ENCODE assay signal across 11 cellular contexts in the genomic region with DNA sequence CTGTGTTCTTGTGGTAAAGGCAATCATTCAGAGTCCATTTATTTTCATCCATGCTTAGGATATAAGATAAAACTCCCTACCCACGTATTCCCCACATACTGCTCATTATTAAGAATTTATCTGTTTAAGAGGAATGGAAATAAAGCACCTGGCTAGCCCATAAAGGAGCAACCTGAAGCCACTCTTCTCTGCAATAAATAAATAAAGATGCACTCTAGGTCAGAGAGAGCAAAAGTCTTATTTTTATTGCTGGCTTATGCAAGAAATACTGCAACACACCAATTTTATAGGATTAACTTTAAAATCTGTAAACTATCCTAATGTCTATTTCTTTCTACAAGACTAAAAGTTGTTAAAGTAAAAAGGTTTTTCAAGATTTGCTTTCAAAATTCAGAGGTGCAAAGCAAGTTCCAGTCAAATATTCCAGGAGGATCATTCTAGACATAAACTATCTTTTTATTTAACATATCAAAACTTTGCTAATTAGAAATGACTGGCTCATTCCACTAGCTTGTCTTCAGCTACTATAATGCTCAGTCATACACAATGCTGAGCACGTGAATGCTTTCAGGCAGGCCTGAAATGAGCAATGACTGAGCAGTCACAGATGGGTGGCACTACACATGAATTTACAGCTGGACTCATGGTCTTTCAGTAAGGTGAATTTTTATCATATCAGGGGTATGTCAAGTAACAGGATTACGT. TPM values are rescaled to one million over a fixed set of nuclear protein-coding genes. Genes with fewer than 3 reads are reported as not detected.
DNase-seq lines count a peak whose midpoint lies in the region; ATAC-seq and TF ChIP-seq lines count a peak whose summit lies in the region.
"Had no signal": no experiment of that assay in that cellular context is flagged by ENCODE, and none has a peak within 500 bp of the region (broad histone marks: within the 10 kb centered on the region; RNA-seq: fewer than 3 reads in every experiment).

No MANE protein-coding gene starts in this region.

- H3K23ac ChIP-seq in neuronal stem cell (ENCODE audit: low read depth, low read length, poor library complexity): no peak overlapping the region

- H3K27me3 Mint-ChIP-seq in activated CD8-positive, alpha-beta T cell treated with anti-CD3 and anti-CD28 coated beads for 36 hours: peaks cover 65% of the 10 kb centered on the region
- peaks cover 53% of the 10 kb centered on the region for H3K27me3 Mint-ChIP-seq in T-helper 17 cell

- no peak overlapping the region for H3K4me3 ChIP-seq in brain microvascular endothelial cell (ENCODE audit: low read depth, low read length)
- H3K4me3 ChIP-seq in neuronal stem cell (ENCODE audit: low read length in 2 of 2): no peak overlapping the region

- H2BK120ac ChIP-seq in neuronal stem cell (ENCODE audit: low read depth, low read length): no peak overlapping the region

- POLR2A ChIA-PET in activated CD8-positive, alpha-beta T cell treated with anti-CD3 and anti-CD28 coated beads for 36 hours (lab: Charles Lee): no interaction called here

- no peak overlapping the region for H3K4me2 ChIP-seq in neuronal stem cell (ENCODE audit: insufficient read depth, low read length, poor library complexity, severe bottlenecking)

- no peak overlapping the region for H3K9ac ChIP-seq in neuronal stem cell (ENCODE audit: low read depth, low read length, poor library complexity)

- H2BK15ac ChIP-seq in neuronal stem cell (ENCODE audit: low read length): no peak overlapping the region

- no peak overlapping the region for H2AFZ ChIP-seq in neuronal stem cell (ENCODE audit: low read length)

- no peak overlapping the region for H3K14ac ChIP-seq in neuronal stem cell (ENCODE audit: low read length)

- no peak overlapping the region for H2BK12ac ChIP-seq in neuronal stem cell (ENCODE audit: low read length)

- peaks cover 3% of the 10 kb centered on the region for H3K9me3 Mint-ChIP-seq in activated CD8-positive, alpha-beta T cell treated with anti-CD3 and anti-CD28 coated beads for 36 hours

- peaks cover 0 to 8% of the 10 kb centered on the region in 2 donors for H3K9me3 ChIP-seq in neuronal stem cell (replicated peaks in 1 of 2; ENCODE audit: control insufficient read depth in 2 of 2, insufficient read depth in 1 of 2, low read depth in 1 of 2, low read length in 2 of 2)
- no peaks in the 10 kb centered on the region for H3K9me3 ChIP-seq in T-helper 17 cell (ENCODE audit: control insufficient read depth, low read length, poor library complexity, severe bottlenecking)

- WGBS in neuronal stem cell (ENCODE audit: extremely low coverage in 2 of 2, insufficient read length in 2 of 2, insufficient replicate concordance in 1 of 2), 2 donors: no CpG with 5 or more reads among the region's 3 CpGs

- H3K27ac ChIP-seq in brain microvascular endothelial cell (no peak overlapping the region), neuronal stem cell (replicated peaks; ENCODE audit: low read length) (no peak overlapping the region)

- ATAC-seq in left colon: peak; percentile 69
- no peak for ATAC-seq in activated CD8-positive, alpha-beta T cell treated with anti-CD3 and anti-CD28 coated beads for 36 hours
- ATAC-seq in GM21825 (IDR thresholded peaks at IDR 0.05; ENCODE audit: unreplicated experiment): no peak
- ATAC-seq in T-helper 17 cell: no peak

- TF ChIP-seq CTCF in brain microvascular endothelial cell (IDR thresholded peaks at IDR 0.05; ENCODE audit: low read depth, low read length, missing control alignments): no peak
- no peak for TF ChIP-seq CTCF in activated CD8-positive, alpha-beta T cell treated with anti-CD3 and anti-CD28 coated beads for 36 hours (IDR thresholded peaks at IDR 0.05)

- H3K36me3 ChIP-seq in brain microvascular endothelial cell (replicated peaks): no peaks in the 10 kb centered on the region
- no peaks in the 10 kb centered on the region for H3K36me3 ChIP-seq in neuronal stem cell (replicated peaks in 1 of 2; ENCODE audit: control insufficient read depth in 2 of 2, insufficient read depth in 2 of 2, low read length in 2 of 2)

- H4K8ac ChIP-seq in neuronal stem cell (ENCODE audit: low read depth, low read length): no peak overlapping the region

- H3K4me1 ChIP-seq in neuronal stem cell (ENCODE audit: control insufficient read depth in 2 of 2, insufficient read depth in 1 of 2, low read depth in 1 of 2, low read length in 2 of 2): peaks cover 1 to 6% of the 10 kb centered on the region in 2 donors

- H3K36me3 Mint-ChIP-seq in activated CD8-positive, alpha-beta T cell treated with anti-CD3 and anti-CD28 coated beads for 36 hours (ENCODE audit: low read depth): no peaks in the 10 kb centered on the region
- H3K36me3 Mint-ChIP-seq in T-helper 17 cell (ENCODE audit: low read depth): no peaks in the 10 kb centered on the region
- H3K36me3 Mint-ChIP-seq: CD4-positive, CD25-positive, alpha-beta regulatory T cell had no signal

- in situ Hi-C loops in brain microvascular endothelial cell (cut with HindIII; ENCODE audit: low pct_ligation_motif_present, low sequenced_read_pairs): no loop called here

- H3K27ac Mint-ChIP-seq in activated CD8-positive, alpha-beta T cell treated with anti-CD3 and anti-CD28 coated beads for 36 hours: no peak overlapping the region
- no peak overlapping the region for H3K27ac Mint-ChIP-seq in T-helper 17 cell
- H3K27ac Mint-ChIP-seq: CD4-positive, CD25-positive, alpha-beta regulatory T cell had no signal

- no peaks in the 10 kb centered on the region for H3K4me1 Mint-ChIP-seq in activated CD8-positive, alpha-beta T cell treated with anti-CD3 and anti-CD28 coated beads for 36 hours (ENCODE audit: low read depth)
- no peaks in the 10 kb centered on the region for H3K4me1 Mint-ChIP-seq in T-helper 17 cell
- H3K4me1 Mint-ChIP-seq: CD4-positive, CD25-positive, alpha-beta regulatory T cell had no signal

- H3K79me1 ChIP-seq in neuronal stem cell (ENCODE audit: low read depth, low read length): peaks cover 2% of the 10 kb centered on the region

- no peak overlapping the region for H3K4me3 Mint-ChIP-seq in activated CD8-positive, alpha-beta T cell treated with anti-CD3 and anti-CD28 coated beads for 36 hours
- H3K4me3 Mint-ChIP-seq in T-helper 17 cell: no peak overlapping the region
- H3K4me3 Mint-ChIP-seq: CD4-positive, CD25-positive, alpha-beta regulatory T cell had no signal

- H3K27me3 ChIP-seq in brain microvascular endothelial cell (replicated peaks) (no peaks in the 10 kb centered on the region), neuronal stem cell (ENCODE audit: control insufficient read depth in 3 of 3, insufficient read depth in 3 of 3, low read depth in 1 of 3, low read length in 3 of 3) (no peaks in the 10 kb centered on the region)

- intact Hi-C loops in left colon (cut with DNase I, micrococcal nuclease): no loop called here
- intact Hi-C loops in activated CD8-positive, alpha-beta T cell treated with anti-CD3 and anti-CD28 coated beads for 36 hours (cut with micrococcal nuclease): no loop called here

- no peak overlapping the region for H2BK5ac ChIP-seq in neuronal stem cell (ENCODE audit: low read length)

- peak; percentile 17 for DNase-seq in AG08395 (ENCODE audit: low spot score)
- peak; percentile 75 for DNase-seq in HT-29 (ENCODE audit: low spot score)
- DNase-seq in brain microvascular endothelial cell: peak; percentile 44
- no peak for DNase-seq in left colon
- no peak for DNase-seq in neuronal stem cell (ENCODE audit: low spot score)
- no peak for DNase-seq in activated CD8-positive, alpha-beta T cell treated with anti-CD3 and anti-CD28 coated beads for 36 hours
- DNase-seq in T-helper 17 cell: no peak
- DNase-seq: CD4-positive, CD25-positive, alpha-beta regulatory T cell; GOT3; NCI-H774 had no signal

- no peak overlapping the region for H3K4ac ChIP-seq in neuronal stem cell (ENCODE audit: low read length)

- H2AK5ac ChIP-seq in neuronal stem cell (ENCODE audit: low read depth, low read length): no peak overlapping the region

- no peak overlapping the region for H3K18ac ChIP-seq in neuronal stem cell (ENCODE audit: low read length)

- H4K91ac ChIP-seq in neuronal stem cell (ENCODE audit: low read depth, low read length, poor library complexity): no peak overlapping the region

- CTCF ChIA-PET in activated CD8-positive, alpha-beta T cell treated with anti-CD3 and anti-CD28 coated beads for 36 hours (lab: Charles Lee): no interaction called here

RNA-seq across cellular contexts. Expression of gene TJP1, which starts 7.1 kb away (rescaled TPM):
- 58.8 and 61.6 TPM in 2 replicates for total RNA-seq in HT-29 (2014; rRNA removed; shearing (Covaris generic))
- total RNA-seq in left colon (10 to 100 TPM; 69.9 to 86.4 TPM), T-helper 17 cell (under 1 TPM in 1 of 2 donors, not detected in 1; 0.16 TPM)
- 57.3 TPM for polyA plus RNA-seq in neuronal stem cell (2013, experiment 1 of 2)
- 58.1 TPM for polyA plus RNA-seq in neuronal stem cell (2013, experiment 2 of 2)
- total RNA-seq in activated CD8-positive, alpha-beta T cell treated with anti-CD3 and anti-CD28 coated beads for 36 hours: not detected
- total RNA-seq: CD4-positive, CD25-positive, alpha-beta regulatory T cell had no signal

Comparison
In these comparisons a context has a peak if more than half of its experiments do, and no peak if none do; other contexts are left out.
1. DNase-seq: peak in AG08395 (single experiment), HT-29 (single experiment) and brain microvascular endothelial cell (single experiment); none in left colon (0 of 2), neuronal stem cell (single experiment), activated CD8-positive, alpha-beta T cell treated with anti-CD3 and anti-CD28 coated beads for 36 hours (single experiment) and T-helper 17 cell (0 of 3).
2. RNA of gene TJP1, which starts 7.1 kb away (total RNA-seq): 69.9 to 86.4 TPM in left colon and 58.8 to 61.6 TPM in HT-29; 0.16 TPM in T-helper 17 cell and not detected in activated CD8-positive, alpha-beta T cell treated with anti-CD3 and anti-CD28 coated beads for 36 hours; every median in the first group is over 10 times any median in the second.